8 cellular contexts compared by ENCODE assay signal in the genomic region with DNA sequence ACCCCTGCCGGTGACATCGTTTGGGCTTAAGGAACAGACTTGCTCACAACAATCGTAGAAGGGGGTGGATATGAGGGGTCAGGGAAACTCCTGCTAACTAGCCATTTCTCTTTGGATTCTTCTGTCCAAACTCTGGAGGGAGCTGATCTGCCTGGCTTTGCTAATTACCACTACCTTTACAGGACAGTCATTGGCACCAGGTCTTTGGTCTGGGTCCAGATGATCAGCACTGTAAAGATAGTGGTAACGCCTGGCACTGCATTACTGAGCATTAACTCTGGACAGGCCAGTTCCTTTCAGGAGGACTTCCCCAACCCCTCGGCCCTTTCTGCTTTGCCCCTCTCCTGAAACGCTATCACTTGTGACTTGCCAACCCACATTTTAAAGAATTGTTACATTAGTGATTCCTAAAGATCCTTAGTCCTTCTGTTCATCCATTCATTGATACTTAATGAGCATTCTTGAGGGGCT. TPM values are rescaled to one million over a fixed set of nuclear protein-coding genes. Genes with fewer than 3 reads are reported as not detected.
A peak's percentile ranks its signal among the peaks of the same experiment; 100 is the strongest.
DNase-seq lines count a peak whose midpoint lies in the region; ATAC-seq, FAIRE-seq and TF ChIP-seq lines count a peak whose summit lies in the region.

No MANE protein-coding gene starts in this region.

- H3K9me3 ChIP-seq in keratinocyte (ENCODE audit: control insufficient read depth, low read depth, low read length), result no peaks in the 10 kb centered on the region

- no peak overlapping the region for H2AFZ ChIP-seq in keratinocyte (ENCODE audit: control insufficient read depth, low read length)

- H3K4me3 ChIP-seq in keratinocyte (ENCODE audit: control insufficient read depth in 2 of 3, extremely low read depth in 1 of 3, insufficient read depth in 2 of 3, low read depth in 1 of 3, low read length in 3 of 3), result peak overlapping the region; percentile 77 to 92 (median 81)

- H3K27ac ChIP-seq in angular gyrus (ENCODE audit: low read depth, low read length) (peak overlapping the region; percentile 77), keratinocyte (ENCODE audit: control insufficient read depth, insufficient read depth, low read length) (peak overlapping the region; percentile 90), substantia nigra (ENCODE audit: low read depth, low read length, poor library complexity, severe bottlenecking) (peak overlapping the region; percentile 83)

- dilution Hi-C loops in keratinocyte (cut with MboI; ENCODE audit: extremely low pct_ligation_motif_present, low sequenced_read_pairs), result no loop called here

- H3K79me2 ChIP-seq in keratinocyte (ENCODE audit: control insufficient read depth, insufficient read depth, low read length), result peaks cover 39% of the 10 kb centered on the region

- TF ChIP-seq CTCF in keratinocyte (optimal IDR thresholded peaks at IDR 0.05 in 1 of 3, IDR thresholded peaks at IDR 0.05 in 1 of 3, conservative IDR thresholded peaks at IDR 0.05 in 1 of 3; ENCODE audit: extremely low read depth in 1 of 3, insufficient read depth in 2 of 3, low read length in 3 of 3) (no peak), omental fat pad (IDR thresholded peaks at IDR 0.05) (no peak)

- FAIRE-seq in keratinocyte (lab: Jason Lieb, UNC), result no peak

- H3K4me1 ChIP-seq in keratinocyte (ENCODE audit: control insufficient read depth, extremely low read depth, insufficient read depth, low read length), result peaks cover 44% of the 10 kb centered on the region

- peaks cover 11% of the 10 kb centered on the region for H3K9me1 ChIP-seq in keratinocyte (ENCODE audit: control insufficient read depth, extremely low read depth, insufficient read depth, low read length)

- H3K4me2 ChIP-seq in keratinocyte (ENCODE audit: control insufficient read depth, extremely low read depth, insufficient read depth, low read depth, low read length), result peak overlapping the region; percentile 97

- H3K36me3 ChIP-seq in keratinocyte (ENCODE audit: control insufficient read depth in 2 of 2, extremely low read depth in 1 of 2, insufficient read depth in 2 of 2, low read length in 2 of 2), result peaks cover 7 to 15% of the 10 kb centered on the region in 2 experiments

- no peaks in the 10 kb centered on the region for H3K27me3 ChIP-seq in keratinocyte (ENCODE audit: control insufficient read depth, extremely low read depth, insufficient read depth, low read length)

- DNase-seq in NCI-H82 (lab: John Stamatoyannopoulos, UW) (peak; percentile 41), NCI-H82 treated with DMSO at 0.1 percent for 48 hours (lab: John Stamatoyannopoulos, UW; ENCODE audit: unreplicated experiment) (no peak), keratinocyte (ENCODE audit: low read depth, low spot score) (no peak), substantia nigra (lab: John Stamatoyannopoulos, UW) (peak in 1 of 49 donors; percentile 64), NCI-H1417 (lab: John Stamatoyannopoulos, UW) (no peak), omental fat pad (ENCODE audit: low spot score) (no peak), activated gamma-delta T cell (lab: John Stamatoyannopoulos, UW) (no peak)

- no peak for ATAC-seq in omental fat pad (ENCODE audit: low FRiP score)

- H3K9ac ChIP-seq in keratinocyte (ENCODE audit: control insufficient read depth, extremely low read depth, insufficient read depth, low read length), result peak overlapping the region; percentile 95

- H4K20me1 ChIP-seq in keratinocyte (ENCODE audit: control insufficient read depth, extremely low read depth, insufficient read depth, low read length), result peaks cover 4% of the 10 kb centered on the region

RNA-seq across cellular contexts. Expression of gene UQCC5, which starts 0.8 kb away (rescaled TPM):
- polyA plus RNA-seq in keratinocyte, result 20.0 to 28.0 TPM (median 26.0 TPM) in 3 replicates
- 14.1 TPM for polyA plus RNA-seq in keratinocyte (2011; ENCODE audit: low read depth)
- 2.1 and 6.8 TPM in 2 replicates for polyA plus RNA-seq in keratinocyte (2011; cell fraction: cytosol; rRNA removed)
- 8.5 and 14.4 TPM in 2 replicates for polyA plus RNA-seq in keratinocyte (2011; cell fraction: nucleus; rRNA removed)
- polyA plus RNA-seq in keratinocyte (2012; ENCODE audit: low replicate concordance), result 43.4 and 78.1 TPM in 2 replicates
- 1.6 to 8.4 TPM (median 2.4 TPM) in 3 replicates for polyA minus RNA-seq in keratinocyte
- 58.5 TPM for polyA minus RNA-seq in keratinocyte (2011; cell fraction: cytosol; rRNA and poly(A)+ RNA removed)
- polyA minus RNA-seq in keratinocyte (2011; cell fraction: nucleus; rRNA and poly(A)+ RNA removed), result 1.5 and 3.5 TPM in 2 replicates
- 10 to 100 TPM in 2 of 4 donors, 1 to 10 TPM in 2; 3.2 to 27.9 (median 13.8) TPM for total RNA-seq in omental fat pad

RNA-seq across cellular contexts. Expression of gene NT5DC2, which starts 3.5 kb away (rescaled TPM):
- polyA plus RNA-seq in keratinocyte, result 54.7 to 63.3 TPM (median 55.0 TPM) in 3 replicates
- polyA plus RNA-seq in keratinocyte (2011; ENCODE audit: low read depth), result 18.0 TPM
- 36.7 and 49.5 TPM in 2 replicates for polyA plus RNA-seq in keratinocyte (2011; cell fraction: cytosol; rRNA removed)
- 32.6 and 42.1 TPM in 2 replicates for polyA plus RNA-seq in keratinocyte (2011; cell fraction: nucleus; rRNA removed)
- polyA plus RNA-seq in keratinocyte (2012; ENCODE audit: low replicate concordance), result 26.3 and 80.4 TPM in 2 replicates
- polyA minus RNA-seq in keratinocyte, result 68.2 to 233 TPM (median 73.7 TPM) in 3 replicates
- 75.6 TPM for polyA minus RNA-seq in keratinocyte (2011; cell fraction: cytosol; rRNA and poly(A)+ RNA removed)
- 13.7 and 21.6 TPM in 2 replicates for polyA minus RNA-seq in keratinocyte (2011; cell fraction: nucleus; rRNA and poly(A)+ RNA removed)
- total RNA-seq in omental fat pad, result 10 to 100 TPM; 18.3 to 50.3 (median 39.5) TPM

RNA-seq across cellular contexts. Expression of gene STAB1, which starts 42.1 kb away (rescaled TPM):
- polyA plus RNA-seq in keratinocyte, result 0.02 TPM in 1 of 3 replicates, not detected in the others
- 0.36 TPM for polyA plus RNA-seq in keratinocyte (2011; ENCODE audit: low read depth)
- not detected in 2 replicates for polyA plus RNA-seq in keratinocyte (2011; cell fraction: cytosol; rRNA removed)
- 0.11 and 0.12 TPM in 2 replicates for polyA plus RNA-seq in keratinocyte (2011; cell fraction: nucleus; rRNA removed)
- polyA plus RNA-seq in keratinocyte (2012; ENCODE audit: low replicate concordance), result not detected in 2 replicates
- polyA minus RNA-seq in keratinocyte, result not detected in 3 replicates
- polyA minus RNA-seq in keratinocyte (2011; cell fraction: cytosol; rRNA and poly(A)+ RNA removed), result not detected
- 0.32 TPM in 1 of 2 replicates, not detected in the other for polyA minus RNA-seq in keratinocyte (2011; cell fraction: nucleus; rRNA and poly(A)+ RNA removed)
- 100 to 1,000 TPM; 231 to 610 (median 304) TPM for total RNA-seq in omental fat pad
